ENCODE assay signal across 1 cellular context in genomic region chr7:101817031-101817929, GRCh38.
TF ChIP-seq lines count a peak whose summit lies in the region.

CUX1 (plus strand) TSS chr7:101817626; CDS start chr7:101817640, 14 bp downstream.

TF ChIP-seq in SK-N-SH, 30 proteins besides CTCF, POLR2A, EP300 and RAD21 (continued from another document):
- TF ChIP-seq MXI1 (IDR thresholded peaks at IDR 0.05; ENCODE audit: low read depth, low read length), result peak; percentile 45; the same call in 1 of the 2 replicates
- no peak for TF ChIP-seq EZH2phosphoT487 (IDR thresholded peaks at IDR 0.05; ENCODE audit: borderline replicate concordance, low read depth)
- TF ChIP-seq SIN3A (IDR thresholded peaks at IDR 0.05; ENCODE audit: borderline replicate concordance, low read depth, low read length), result peak; percentile 31; the same call in 1 of the 2 replicates
